In genomic region chr2:194294156-194294555, GRCh38 we compare ENCODE assay signal across 8 cellular contexts.
"Had no signal": no experiment of that assay in that cellular context is flagged by ENCODE, and none has a peak within 500 bp of the region (broad histone marks: within the 10 kb centered on the region; RNA-seq: fewer than 3 reads in every experiment).

No MANE protein-coding gene starts in this region.

- H3K36me3 ChIP-seq: HAP-1 had no signal

- H3K4me2 ChIP-seq: GM23338 had no signal

- H3K4me3 ChIP-seq: GM23248, GM23338, HAP-1 had no signal

- H3K27ac ChIP-seq: GM23248 had no signal

- H3K9me3 ChIP-seq: HAP-1 had no signal

- H3K9ac ChIP-seq: GM23248 had no signal

- DNase-seq: GM23248, GOT3, H7, H9, HCEC 1CT, HFFc6 had no signal

- H2AFZ ChIP-seq: GM23248, GM23338 had no signal
